Comparison of ENCODE assay signal across 19 cellular contexts in genomic region chr12:67669925-67670631, GRCh38. TPM values are rescaled to one million over a fixed set of nuclear protein-coding genes. Genes with fewer than 3 reads are reported as not detected.
DNase-seq lines count a peak whose midpoint lies in the region; ATAC-seq and TF ChIP-seq lines count a peak whose summit lies in the region.
"Had no signal": no experiment of that assay in that cellular context is flagged by ENCODE, and none has a peak within 500 bp of the region (broad histone marks: within the 10 kb centered on the region; RNA-seq: fewer than 3 reads in every experiment).

No MANE protein-coding gene starts in this region.

- DNase-seq in HFF-Myc (ENCODE audit: extremely low read depth, low read depth), result peak; percentile 65
- DNase-seq in activated CD8-positive, alpha-beta T cell treated with anti-CD3 and anti-CD28 coated beads, Interleukin-2, amount 10 ng/mL, durations not matched to agents 7 days and 5 days, result no peak
- DNase-seq in iris pigment epithelial cell (ENCODE audit: low read depth), result peak; percentile 23
- DNase-seq in stimulated activated effector memory CD8-positive, alpha-beta T cell treated with anti-CD3 and anti-CD28 coated beads, Interleukin-12 subunit alpha, Interleukin-12 subunit beta, amount 100 ng/mL, for 72 hours (ENCODE audit: low spot score in 2 of 2), result no peak
- DNase-seq in LoVo (ENCODE audit: low spot score), result no peak
- no peak for DNase-seq in activated CD4-positive, alpha-beta memory T cell treated with anti-CD3 and anti-CD28 coated beads, Interleukin-2, amount 10 ng/mL, durations not matched to agents 7 days and 5 days
- DNase-seq in stomach, result no peak
- DNase-seq: activated CD8-positive, alpha-beta memory T cell treated with anti-CD3 and anti-CD28 coated beads, Interleukin-2, amount 10 ng/mL, durations not matched to agents 7 days and 5 days; body of pancreas; colonic mucosa; DMS79 treated with DMSO at 0.1 percent for 48 hours; kidney; lower lobe of right lung; NCI-H1436; NCI-H524 treated with DMSO at 0.1 percent for 48 hours; pancreas; sigmoid colon had no signal

- peaks cover 0 to 16% (median 4%) of the 10 kb centered on the region in 4 donors for H3K9me3 ChIP-seq in stomach
- H3K9me3 ChIP-seq: body of pancreas, colonic mucosa, lower lobe of right lung, pancreas, sigmoid colon, thoracic aorta had no signal

- intact Hi-C loops in stomach (cut with DNase I; ENCODE audit: low total_unique reads), result no loop called here

- no peak for TF ChIP-seq EP300 in stomach (IDR thresholded peaks at IDR 0.05)

- peaks cover 16% of the 10 kb centered on the region for H3K9me3 Mint-ChIP-seq in activated CD8-positive, alpha-beta T cell treated with anti-CD3 and anti-CD28 coated beads, Interleukin-2, amount 10 ng/mL, durations not matched to agents 7 days and 5 days (ENCODE audit: insufficient read depth)
- H3K9me3 Mint-ChIP-seq in stimulated activated effector memory CD8-positive, alpha-beta T cell treated with anti-CD3 and anti-CD28 coated beads, Interleukin-12 subunit alpha, Interleukin-12 subunit beta, amount 100 ng/mL, for 72 hours, result peaks cover 7% of the 10 kb centered on the region
- peaks cover 15% of the 10 kb centered on the region for H3K9me3 Mint-ChIP-seq in activated CD4-positive, alpha-beta memory T cell treated with anti-CD3 and anti-CD28 coated beads, Interleukin-2, amount 10 ng/mL, durations not matched to agents 7 days and 5 days

- no peak overlapping the region for H3K4me3 ChIP-seq in HFF-Myc (replicated peaks; ENCODE audit: low read depth, low read length)
- no peak overlapping the region for H3K4me3 ChIP-seq in stomach
- H3K4me3 ChIP-seq: body of pancreas, colonic mucosa, lower lobe of right lung, pancreas, sigmoid colon, thoracic aorta had no signal

- H3K36me3 ChIP-seq in stomach, result peaks cover 0 to 6% (median 2%) of the 10 kb centered on the region in 4 donors
- H3K36me3 ChIP-seq: colonic mucosa, lower lobe of right lung, pancreas, sigmoid colon, thoracic aorta had no signal

- peak overlapping the region; percentile 17 for H3K27ac Mint-ChIP-seq in activated CD8-positive, alpha-beta T cell treated with anti-CD3 and anti-CD28 coated beads, Interleukin-2, amount 10 ng/mL, durations not matched to agents 7 days and 5 days
- peak overlapping the region; percentile 15 for H3K27ac Mint-ChIP-seq in stimulated activated effector memory CD8-positive, alpha-beta T cell treated with anti-CD3 and anti-CD28 coated beads, Interleukin-12 subunit alpha, Interleukin-12 subunit beta, amount 100 ng/mL, for 72 hours
- no peak overlapping the region for H3K27ac Mint-ChIP-seq in activated CD4-positive, alpha-beta memory T cell treated with anti-CD3 and anti-CD28 coated beads, Interleukin-2, amount 10 ng/mL, durations not matched to agents 7 days and 5 days
- H3K27ac Mint-ChIP-seq: activated CD8-positive, alpha-beta memory T cell treated with anti-CD3 and anti-CD28 coated beads, Interleukin-2, amount 10 ng/mL, durations not matched to agents 7 days and 5 days; activated T-helper 1 cell treated with anti-CD3 and anti-CD28 coated beads, Interleukin-12 subunit alpha, Interleukin-12 subunit beta, Interleukin-2, Interleukin-4 antibody, amounts not matched to agents 30 ng/mL and 10 ng/mL and 1 ng/mL, durations not matched to agents 14 hours and 24 hours and 36 hours had no signal

- H3K4me3 Mint-ChIP-seq in activated CD8-positive, alpha-beta T cell treated with anti-CD3 and anti-CD28 coated beads, Interleukin-2, amount 10 ng/mL, durations not matched to agents 7 days and 5 days, result no peak overlapping the region
- peak overlapping the region; percentile 1 for H3K4me3 Mint-ChIP-seq in stimulated activated effector memory CD8-positive, alpha-beta T cell treated with anti-CD3 and anti-CD28 coated beads, Interleukin-12 subunit alpha, Interleukin-12 subunit beta, amount 100 ng/mL, for 72 hours
- H3K4me3 Mint-ChIP-seq in activated CD4-positive, alpha-beta memory T cell treated with anti-CD3 and anti-CD28 coated beads, Interleukin-2, amount 10 ng/mL, durations not matched to agents 7 days and 5 days, result no peak overlapping the region
- H3K4me3 Mint-ChIP-seq: activated CD8-positive, alpha-beta memory T cell treated with anti-CD3 and anti-CD28 coated beads, Interleukin-2, amount 10 ng/mL, durations not matched to agents 7 days and 5 days; activated T-helper 1 cell treated with anti-CD3 and anti-CD28 coated beads, Interleukin-12 subunit alpha, Interleukin-12 subunit beta, Interleukin-2, Interleukin-4 antibody, amounts not matched to agents 30 ng/mL and 10 ng/mL and 1 ng/mL, durations not matched to agents 14 hours and 24 hours and 36 hours had no signal

- peaks cover 6 to 42% (median 24%) of the 10 kb centered on the region in 4 donors for H3K4me1 ChIP-seq in stomach
- H3K4me1 ChIP-seq: colonic mucosa had no signal

- no peak for TF ChIP-seq POLR2A in stomach (IDR thresholded peaks at IDR 0.05)

- 78 to 89% (median 85%) methylated on average over 4 of the region's 4 CpGs for WGBS in stomach, 5 donors

- peaks cover 54% of the 10 kb centered on the region for H3K36me3 Mint-ChIP-seq in activated CD8-positive, alpha-beta T cell treated with anti-CD3 and anti-CD28 coated beads, Interleukin-2, amount 10 ng/mL, durations not matched to agents 7 days and 5 days (ENCODE audit: low read depth)
- no peaks in the 10 kb centered on the region for H3K36me3 Mint-ChIP-seq in stimulated activated effector memory CD8-positive, alpha-beta T cell treated with anti-CD3 and anti-CD28 coated beads, Interleukin-12 subunit alpha, Interleukin-12 subunit beta, amount 100 ng/mL, for 72 hours
- H3K36me3 Mint-ChIP-seq in activated CD4-positive, alpha-beta memory T cell treated with anti-CD3 and anti-CD28 coated beads, Interleukin-2, amount 10 ng/mL, durations not matched to agents 7 days and 5 days (ENCODE audit: low read depth), result peaks cover 23% of the 10 kb centered on the region

- no peak overlapping the region for H3K27ac ChIP-seq in stomach
- H3K27ac ChIP-seq: body of pancreas, colonic mucosa, lower lobe of right lung, pancreas, sigmoid colon, thoracic aorta had no signal

- H3K27me3 ChIP-seq in stomach, result no peaks in the 10 kb centered on the region
- H3K27me3 ChIP-seq: body of pancreas, colonic mucosa, pancreas, sigmoid colon had no signal

- peaks cover 37% of the 10 kb centered on the region for H3K4me1 Mint-ChIP-seq in activated CD8-positive, alpha-beta T cell treated with anti-CD3 and anti-CD28 coated beads, Interleukin-2, amount 10 ng/mL, durations not matched to agents 7 days and 5 days (ENCODE audit: low read depth)
- peaks cover 43% of the 10 kb centered on the region for H3K4me1 Mint-ChIP-seq in stimulated activated effector memory CD8-positive, alpha-beta T cell treated with anti-CD3 and anti-CD28 coated beads, Interleukin-12 subunit alpha, Interleukin-12 subunit beta, amount 100 ng/mL, for 72 hours
- peaks cover 3% of the 10 kb centered on the region for H3K4me1 Mint-ChIP-seq in activated CD4-positive, alpha-beta memory T cell treated with anti-CD3 and anti-CD28 coated beads, Interleukin-2, amount 10 ng/mL, durations not matched to agents 7 days and 5 days

- peak; percentile 35 for ATAC-seq in activated CD8-positive, alpha-beta T cell treated with anti-CD3 and anti-CD28 coated beads, Interleukin-2, amount 10 ng/mL, durations not matched to agents 7 days and 5 days
- peak; percentile 47 for ATAC-seq in stimulated activated effector memory CD8-positive, alpha-beta T cell treated with anti-CD3 and anti-CD28 coated beads, Interleukin-12 subunit alpha, Interleukin-12 subunit beta, amount 100 ng/mL, for 72 hours
- ATAC-seq: activated CD8-positive, alpha-beta memory T cell treated with anti-CD3 and anti-CD28 coated beads, Interleukin-2, amount 10 ng/mL, durations not matched to agents 7 days and 5 days; body of pancreas; lower lobe of right lung; pancreas had no signal

- H3K27me3 Mint-ChIP-seq in activated CD8-positive, alpha-beta T cell treated with anti-CD3 and anti-CD28 coated beads, Interleukin-2, amount 10 ng/mL, durations not matched to agents 7 days and 5 days (ENCODE audit: low read depth), result no peaks in the 10 kb centered on the region
- no peaks in the 10 kb centered on the region for H3K27me3 Mint-ChIP-seq in activated CD4-positive, alpha-beta memory T cell treated with anti-CD3 and anti-CD28 coated beads, Interleukin-2, amount 10 ng/mL, durations not matched to agents 7 days and 5 days
- H3K27me3 Mint-ChIP-seq: activated CD8-positive, alpha-beta memory T cell treated with anti-CD3 and anti-CD28 coated beads, Interleukin-2, amount 10 ng/mL, durations not matched to agents 7 days and 5 days had no signal

- CTCF ChIA-PET in activated CD8-positive, alpha-beta T cell treated with anti-CD3 and anti-CD28 coated beads, Interleukin-2, amount 10 ng/mL, durations not matched to agents 7 days and 5 days (lab: Charles Lee), result no interaction called here
- CTCF ChIA-PET in activated CD4-positive, alpha-beta memory T cell treated with anti-CD3 and anti-CD28 coated beads, Interleukin-2, amount 10 ng/mL, durations not matched to agents 7 days and 5 days (lab: Charles Lee), result no interaction called here

- POLR2A ChIA-PET in activated CD8-positive, alpha-beta T cell treated with anti-CD3 and anti-CD28 coated beads, Interleukin-2, amount 10 ng/mL, durations not matched to agents 7 days and 5 days (lab: Charles Lee), result no interaction called here
- POLR2A ChIA-PET in activated CD4-positive, alpha-beta memory T cell treated with anti-CD3 and anti-CD28 coated beads, Interleukin-2, amount 10 ng/mL, durations not matched to agents 7 days and 5 days (lab: Charles Lee), result no interaction called here

- TF ChIP-seq CTCF in HFF-Myc (IDR thresholded peaks at IDR 0.05; ENCODE audit: low read depth, low read length, missing control alignments) (no peak), stomach (IDR thresholded peaks at IDR 0.05) (no peak)

RNA-seq across cellular contexts. Expression of gene DYRK2, which starts 21.5 kb away (rescaled TPM):
- total RNA-seq in activated CD8-positive, alpha-beta T cell treated with anti-CD3 and anti-CD28 coated beads, Interleukin-2, amount 10 ng/mL, durations not matched to agents 7 days and 5 days, result 10 to 100 TPM; 72.9 to 73.1 TPM
- 10 to 100 TPM; 49.5 to 53.5 TPM for total RNA-seq in activated CD4-positive, alpha-beta memory T cell treated with anti-CD3 and anti-CD28 coated beads, Interleukin-2, amount 10 ng/mL, durations not matched to agents 7 days and 5 days
- total RNA-seq in stomach, result 10 to 100 TPM; 13.4 to 43.9 (median 27.1) TPM
- polyA plus RNA-seq in stomach, result 1 to 10 TPM; 3.3 to 8.9 (median 3.5) TPM

Comparison
In these comparisons a context has a peak if more than half of its experiments do, and no peak if none do; other contexts are left out.
1. DNase-seq: peak in HFF-Myc (single experiment) and iris pigment epithelial cell (single experiment); none in activated CD8-positive, alpha-beta T cell treated with anti-CD3 and anti-CD28 coated beads, Interleukin-2, amount 10 ng/mL, durations not matched to agents 7 days and 5 days (single experiment), stimulated activated effector memory CD8-positive, alpha-beta T cell treated with anti-CD3 and anti-CD28 coated beads, Interleukin-12 subunit alpha, Interleukin-12 subunit beta, amount 100 ng/mL, for 72 hours (0 of 2), LoVo (single experiment), activated CD4-positive, alpha-beta memory T cell treated with anti-CD3 and anti-CD28 coated beads, Interleukin-2, amount 10 ng/mL, durations not matched to agents 7 days and 5 days (single experiment) and stomach (single experiment).